ENCODE assay signal across 9 cellular contexts in the genomic region with DNA sequence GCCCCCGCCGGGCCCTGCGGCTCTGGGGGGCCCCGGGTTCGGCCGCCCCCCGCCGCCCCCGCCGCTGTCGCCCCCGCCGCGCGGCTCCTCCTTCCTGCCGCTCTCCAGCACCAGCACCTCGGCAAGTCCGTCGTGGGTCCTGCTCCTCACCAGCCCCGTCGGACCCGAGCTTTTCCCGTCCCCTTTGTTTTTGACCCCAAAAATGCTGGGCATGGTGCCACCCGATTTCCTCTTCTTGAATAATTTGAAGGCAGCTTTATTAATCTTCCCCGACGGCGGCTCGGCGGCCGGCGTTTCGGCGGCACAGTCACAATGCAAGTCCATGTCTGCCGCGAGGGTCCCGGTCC. TPM values are rescaled to one million over a fixed set of nuclear protein-coding genes. Genes with fewer than 3 reads are reported as not detected.
A peak's percentile ranks its signal among the peaks of the same experiment; 100 is the strongest.
DNase-seq lines count a peak whose midpoint lies in the region; ATAC-seq, FAIRE-seq and TF ChIP-seq lines count a peak whose summit lies in the region.
"Had no signal": no experiment of that assay in that cellular context is flagged by ENCODE, and none has a peak within 500 bp of the region (broad histone marks: within the 10 kb centered on the region; RNA-seq: fewer than 3 reads in every experiment).

No MANE protein-coding gene starts in this region.

- no peaks in the 10 kb centered on the region for H4K20me1 ChIP-seq in endothelial cell of umbilical vein (replicated peaks; ENCODE audit: control insufficient read depth, extremely low read depth, insufficient read depth, low read length)

- no peaks in the 10 kb centered on the region for H3K9me3 ChIP-seq in NT2/D1 (ENCODE audit: insufficient read depth, low read length)
- no peaks in the 10 kb centered on the region for H3K9me3 ChIP-seq in endothelial cell of umbilical vein (replicated peaks; ENCODE audit: control insufficient read depth, insufficient read depth, low read length)
- no peaks in the 10 kb centered on the region for H3K9me3 ChIP-seq in prostate gland

- no peak overlapping the region for H3K27ac ChIP-seq in endothelial cell of umbilical vein (ENCODE audit: insufficient read depth, low read depth, low read length)
- H3K27ac ChIP-seq in prostate gland, result no peak overlapping the region

- H3K36me3 ChIP-seq in NT2/D1 (ENCODE audit: insufficient read depth, insufficient read length, low read length), result no peaks in the 10 kb centered on the region
- no peaks in the 10 kb centered on the region for H3K36me3 ChIP-seq in endothelial cell of umbilical vein (ENCODE audit: control insufficient read depth in 2 of 2, extremely low read depth in 1 of 2, insufficient read depth in 2 of 2, low read length in 2 of 2)
- no peaks in the 10 kb centered on the region for H3K36me3 ChIP-seq in prostate gland

- no peak overlapping the region for H2AFZ ChIP-seq in endothelial cell of umbilical vein (ENCODE audit: low read depth, low read length)

- no peak for ATAC-seq in HG03565 (IDR thresholded peaks at IDR 0.05; ENCODE audit: unreplicated experiment)
- ATAC-seq in GM18517 (IDR thresholded peaks at IDR 0.05; ENCODE audit: unreplicated experiment), result no peak
- no peak for ATAC-seq in HG03520 (IDR thresholded peaks at IDR 0.05; ENCODE audit: unreplicated experiment)

- intact Hi-C loops in endothelial cell of umbilical vein (cut with micrococcal nuclease), result no loop called here
- intact Hi-C loops in prostate gland (cut with DNase I), result no loop called here

- TF ChIP-seq POLR2A in endothelial cell of umbilical vein (IDR thresholded peaks at IDR 0.05; ENCODE audit: low read depth, low read length) (no peak), prostate gland (IDR thresholded peaks at IDR 0.05) (no peak)

- dilution Hi-C loops in endothelial cell of umbilical vein (cut with MboI; ENCODE audit: extremely low pct_ligation_motif_present, low sequenced_read_pairs), result no loop called here

- 1% methylated on average over 33 of the region's 36 CpGs for WGBS in prostate gland

- CTCF ChIA-PET in endothelial cell of umbilical vein (lab: Charles Lee), result no interaction called here

- TF ChIP-seq CTCF in GM12864 (IDR thresholded peaks at IDR 0.05; ENCODE audit: low read depth, low read length, missing control alignments) (no peak), endothelial cell of umbilical vein (IDR thresholded peaks at IDR 0.05; ENCODE audit: extremely low read depth in 1 of 2, insufficient read depth in 1 of 2, low read depth in 1 of 2, low read length in 2 of 2) (no peak), prostate gland (IDR thresholded peaks at IDR 0.05) (no peak)

- H3K4me3 ChIP-seq in GM12864 (ENCODE audit: low read depth, low read length) (peak overlapping the region; percentile 55), NT2/D1 (ENCODE audit: insufficient read length, low read depth) (peak overlapping the region; percentile 40), endothelial cell of umbilical vein (replicated peaks in 1 of 3; ENCODE audit: insufficient read depth in 1 of 3, low read depth in 1 of 3, low read length in 3 of 3) (peak overlapping the region in 2 of 3 experiments; percentile 5 to 21), prostate gland (peak overlapping the region; percentile 21 to 34)

- no peak for FAIRE-seq in endothelial cell of umbilical vein (lab: Jason Lieb, UNC)

- no peaks in the 10 kb centered on the region for H3K79me2 ChIP-seq in endothelial cell of umbilical vein (ENCODE audit: control insufficient read depth, insufficient read depth, low read length)

- BruUV-seq in endothelial cell of umbilical vein (replicated peaks; lab: Mats Ljungman, UMichigan), result no TSS peak

- POLR2A ChIA-PET in endothelial cell of umbilical vein (lab: Charles Lee), result no interaction called here

- DNase-seq in GM12864 (ENCODE audit: low read depth), result no peak
- DNase-seq in NT2/D1 (ENCODE audit: low read depth, low spot score), result no peak
- DNase-seq in endothelial cell of umbilical vein (ENCODE audit: low read depth, low spot score), result peak; percentile 4
- no peak for DNase-seq in prostate gland (ENCODE audit: low spot score)
- no peak for DNase-seq in NCI-H1436 (lab: John Stamatoyannopoulos, UW)
- DNase-seq: activated CD4-positive, alpha-beta T cell treated with anti-CD3 and anti-CD28 coated beads, Interleukin-2, amount 50 U/mL, for 1 hour had no signal

- H3K27me3 ChIP-seq in NT2/D1 (ENCODE audit: insufficient read depth, insufficient read length) (peaks cover 38% of the 10 kb centered on the region), endothelial cell of umbilical vein (ENCODE audit: control insufficient read depth in 2 of 2, insufficient read depth in 2 of 2, low read length in 2 of 2) (peaks cover 32 to 68% of the 10 kb centered on the region in 2 experiments), prostate gland (replicated peaks; ENCODE audit: insufficient read depth) (peaks cover 11% of the 10 kb centered on the region)

- H3K4me2 ChIP-seq in endothelial cell of umbilical vein (ENCODE audit: insufficient read depth, low read length), result no peak overlapping the region

- H3K9me1 ChIP-seq in endothelial cell of umbilical vein (replicated peaks; ENCODE audit: control insufficient read depth, extremely low read depth, insufficient read depth, low read length), result no peaks in the 10 kb centered on the region

- H3K9ac ChIP-seq in NT2/D1 (ENCODE audit: insufficient read length, low read depth), result peak overlapping the region; percentile 64
- H3K9ac ChIP-seq in endothelial cell of umbilical vein (replicated peaks; ENCODE audit: extremely low read depth, insufficient read depth, low read length), result no peak overlapping the region

- H3K4me1 ChIP-seq in NT2/D1 (ENCODE audit: insufficient read depth, insufficient read length) (peaks cover 3% of the 10 kb centered on the region), endothelial cell of umbilical vein (ENCODE audit: control insufficient read depth, extremely low read depth, insufficient read depth, low read length) (no peaks in the 10 kb centered on the region), prostate gland (replicated peaks) (no peaks in the 10 kb centered on the region)

TF ChIP-seq in endothelial cell of umbilical vein, 7 proteins besides CTCF, POLR2A, EP300 and RAD21:
- TF ChIP-seq JUN (IDR thresholded peaks at IDR 0.05; ENCODE audit: borderline replicate concordance, insufficient read depth, insufficient read length, low read depth) (no peak), MYC (IDR thresholded peaks at IDR 0.05; ENCODE audit: low read depth, low read length) (no peak), EZH2 (IDR thresholded peaks at IDR 0.05; ENCODE audit: borderline replicate concordance, low read depth, low read length, severe bottlenecking) (peak; percentile 94), POLR2AphosphoS5 (IDR thresholded peaks at IDR 0.05; ENCODE audit: insufficient read depth, low read depth, low read length) (no peak), FOS (IDR thresholded peaks at IDR 0.05; ENCODE audit: borderline replicate concordance, insufficient read depth, low read length) (no peak)

RNA-seq across cellular contexts. Expression of a gene that starts 0.9 kb away (rescaled TPM):
- total RNA-seq in endothelial cell of umbilical vein, result not detected in 2 replicates
- not detected in 2 replicates for polyA plus RNA-seq in endothelial cell of umbilical vein
- not detected in 2 replicates for polyA plus RNA-seq in endothelial cell of umbilical vein (2011; cell fraction: cytosol; rRNA removed)
- polyA plus RNA-seq in endothelial cell of umbilical vein (2011; cell fraction: nucleus; rRNA removed), result not detected in 2 replicates
- not detected in 2 replicates for polyA plus RNA-seq in endothelial cell of umbilical vein (2012)
- polyA minus RNA-seq in endothelial cell of umbilical vein, result not detected in 2 replicates
- polyA minus RNA-seq in endothelial cell of umbilical vein (2011; cell fraction: cytosol; rRNA and poly(A)+ RNA removed), result not detected
- not detected in 2 replicates for polyA minus RNA-seq in endothelial cell of umbilical vein (2011; cell fraction: nucleus; rRNA and poly(A)+ RNA removed)
- total RNA-seq in prostate gland, result under 1 TPM; 0.18 to 0.34 TPM
